ENCODE assay signal across 6 cellular contexts in genomic region chr2:121862286-121862685, GRCh38.
"Had no signal": no experiment of that assay in that cellular context is flagged by ENCODE, and none has a peak within 500 bp of the region (broad histone marks: within the 10 kb centered on the region; RNA-seq: fewer than 3 reads in every experiment).

No MANE protein-coding gene starts in this region.

- H3K4me1 Mint-ChIP-seq: IgD-negative memory B cell had no signal

- DNase-seq: IMR-90, KBM-7, KG1 had no signal

- H3K36me3 Mint-ChIP-seq: IgD-negative memory B cell had no signal

- FAIRE-seq: K562 had no signal

- H3K27ac Mint-ChIP-seq: IgD-negative memory B cell had no signal

- ATAC-seq: HepG2, K562 had no signal

- H3K4me3 Mint-ChIP-seq: IgD-negative memory B cell had no signal
